Comparison of ENCODE assay signal across 8 cellular contexts in genomic region chr12:120710805-120711296, GRCh38. TPM values are rescaled to one million over a fixed set of nuclear protein-coding genes. Genes with fewer than 3 reads are reported as not detected.
DNase-seq lines count a peak whose midpoint lies in the region; ATAC-seq and TF ChIP-seq lines count a peak whose summit lies in the region.

No MANE protein-coding gene starts in this region.

- H3K4me3 ChIP-seq in HL-60 (replicated peaks; ENCODE audit: insufficient read depth, low read length) (peak overlapping the region; percentile 74), fibroblast of lung (replicated peaks in 1 of 4; ENCODE audit: control extremely low read depth in 1 of 4, insufficient read depth in 1 of 4, low read depth in 3 of 4, low read length in 4 of 4) (peak overlapping the region; percentile 70 to 92 (median 80)), neural progenitor cell (peak overlapping the region; percentile 100)

- H3K79me2 ChIP-seq in fibroblast of lung (ENCODE audit: control insufficient read depth, insufficient read depth, low read length) (peaks cover 19% of the 10 kb centered on the region), neural progenitor cell (ENCODE audit: low read depth) (peaks cover 49% of the 10 kb centered on the region)

- H3K4me1 ChIP-seq in fibroblast of lung (ENCODE audit: control insufficient read depth, extremely low read depth, insufficient read depth, low read length) = peaks cover 11% of the 10 kb centered on the region
- peaks cover 20% of the 10 kb centered on the region for H3K4me1 ChIP-seq in neural progenitor cell

- H3K9ac ChIP-seq in fibroblast of lung (ENCODE audit: insufficient read depth, low read length) = peak overlapping the region; percentile 82
- H3K9ac ChIP-seq in neural progenitor cell = peak overlapping the region; percentile 90

- peak overlapping the region; percentile 79 for H3K27ac Mint-ChIP-seq in activated CD8-positive, alpha-beta T cell treated with anti-CD3 and anti-CD28 coated beads, Interleukin-2, amount 10 ng/mL, durations not matched to agents 7 days and 5 days
- H3K27ac Mint-ChIP-seq in neural progenitor cell = peak overlapping the region; percentile 47

- peaks cover 4% of the 10 kb centered on the region for H3K36me3 ChIP-seq in fibroblast of lung (ENCODE audit: control insufficient read depth, insufficient read depth, low read length)
- H3K36me3 ChIP-seq in neural progenitor cell = no peaks in the 10 kb centered on the region

- H3K4me1 Mint-ChIP-seq in activated CD8-positive, alpha-beta T cell treated with anti-CD3 and anti-CD28 coated beads, Interleukin-2, amount 10 ng/mL, durations not matched to agents 7 days and 5 days (ENCODE audit: low read depth) = peaks cover 37% of the 10 kb centered on the region
- peaks cover 26% of the 10 kb centered on the region for H3K4me1 Mint-ChIP-seq in neural progenitor cell

- H3K27me3 Mint-ChIP-seq in activated CD8-positive, alpha-beta T cell treated with anti-CD3 and anti-CD28 coated beads, Interleukin-2, amount 10 ng/mL, durations not matched to agents 7 days and 5 days (ENCODE audit: low read depth) = no peaks in the 10 kb centered on the region
- peaks cover 3% of the 10 kb centered on the region for H3K27me3 Mint-ChIP-seq in neural progenitor cell (ENCODE audit: insufficient read depth, low read depth)

- H2AFZ ChIP-seq in fibroblast of lung (ENCODE audit: low read length) (peak overlapping the region; percentile 17), neural progenitor cell (replicated peaks) (peak overlapping the region; percentile 95)

- H3K9me3 ChIP-seq in fibroblast of lung (ENCODE audit: control insufficient read depth, insufficient read depth, low read depth, low read length) (no peaks in the 10 kb centered on the region), neural progenitor cell (ENCODE audit: low read depth) (no peaks in the 10 kb centered on the region)

- peak; percentile 42 for ATAC-seq in activated CD8-positive, alpha-beta T cell treated with anti-CD3 and anti-CD28 coated beads, Interleukin-2, amount 10 ng/mL, durations not matched to agents 7 days and 5 days
- ATAC-seq in HG03097 (IDR thresholded peaks at IDR 0.05; ENCODE audit: low FRiP score, unreplicated experiment) = no peak

- H3K9me3 Mint-ChIP-seq in activated CD8-positive, alpha-beta T cell treated with anti-CD3 and anti-CD28 coated beads, Interleukin-2, amount 10 ng/mL, durations not matched to agents 7 days and 5 days (ENCODE audit: insufficient read depth) = no peaks in the 10 kb centered on the region
- no peaks in the 10 kb centered on the region for H3K9me3 Mint-ChIP-seq in neural progenitor cell

- POLR2A ChIA-PET in activated CD8-positive, alpha-beta T cell treated with anti-CD3 and anti-CD28 coated beads, Interleukin-2, amount 10 ng/mL, durations not matched to agents 7 days and 5 days (lab: Charles Lee) = interaction anchor here (1.0 to 1.6 kb wide), 4 partner anchors 9 to 28 kb away, joined by 3 to 6 read pairs (median 4); no protein-coding TSS in a partner anchor

- CTCF ChIA-PET in activated CD8-positive, alpha-beta T cell treated with anti-CD3 and anti-CD28 coated beads, Interleukin-2, amount 10 ng/mL, durations not matched to agents 7 days and 5 days (lab: Charles Lee) = interaction anchor here (1.4 to 5.5 kb wide), 7 partner anchors 8 to 261 kb away, joined by 4 to 55 read pairs (median 9); partner anchors contain the start of gene MLEC

- TF ChIP-seq CTCF in HL-60 (IDR thresholded peaks at IDR 0.05; ENCODE audit: insufficient read depth, low read length) (no peak), fibroblast of lung (conservative IDR thresholded peaks at IDR 0.05 in 1 of 2, IDR thresholded peaks at IDR 0.05 in 1 of 2; ENCODE audit: low read depth in 1 of 2, low read length in 2 of 2) (no peak), neural progenitor cell (IDR thresholded peaks at IDR 0.05) (no peak)

- peaks cover 14% of the 10 kb centered on the region for H3F3A ChIP-seq in neural progenitor cell (ENCODE audit: low read depth)

- peak; percentile 30 for DNase-seq in AG20443 (ENCODE audit: low spot score)
- DNase-seq in GM19238 (ENCODE audit: insufficient read length, low spot score) = peak; percentile 49
- DNase-seq in HL-60 (ENCODE audit: low read depth in 1 of 2, low spot score in 1 of 2) = no peak
- DNase-seq in activated CD8-positive, alpha-beta T cell treated with anti-CD3 and anti-CD28 coated beads, Interleukin-2, amount 10 ng/mL, durations not matched to agents 7 days and 5 days = peak; percentile 34
- DNase-seq in fibroblast of lung (ENCODE audit: low read depth in 2 of 2) = peak in 1 of 2 donors; percentile 11
- peak; percentile 65 for DNase-seq in neural progenitor cell (ENCODE audit: low spot score)
- DNase-seq in NCI-H510A treated with DMSO at 0.1 percent for 48 hours (lab: John Stamatoyannopoulos, UW) = no peak

- no peaks in the 10 kb centered on the region for H3K27me3 ChIP-seq in HL-60 (ENCODE audit: insufficient read depth, poor library complexity, severe bottlenecking)
- no peaks in the 10 kb centered on the region for H3K27me3 ChIP-seq in fibroblast of lung (ENCODE audit: control insufficient read depth, insufficient read depth, low read length)
- no peaks in the 10 kb centered on the region for H3K27me3 ChIP-seq in neural progenitor cell

- H3K4me3 Mint-ChIP-seq in activated CD8-positive, alpha-beta T cell treated with anti-CD3 and anti-CD28 coated beads, Interleukin-2, amount 10 ng/mL, durations not matched to agents 7 days and 5 days = peak overlapping the region; percentile 87
- H3K4me3 Mint-ChIP-seq in neural progenitor cell = peak overlapping the region; percentile 89

- H4K20me1 ChIP-seq in fibroblast of lung (ENCODE audit: control insufficient read depth, extremely low read depth, insufficient read depth, low read length) (no peaks in the 10 kb centered on the region), neural progenitor cell (ENCODE audit: low read depth) (peaks cover 47% of the 10 kb centered on the region)

- H3K4me2 ChIP-seq in fibroblast of lung (ENCODE audit: extremely low read depth, insufficient read depth, low read length) = peak overlapping the region; percentile 95
- H3K4me2 ChIP-seq in neural progenitor cell = peak overlapping the region; percentile 100

- peaks cover 17% of the 10 kb centered on the region for H3K36me3 Mint-ChIP-seq in activated CD8-positive, alpha-beta T cell treated with anti-CD3 and anti-CD28 coated beads, Interleukin-2, amount 10 ng/mL, durations not matched to agents 7 days and 5 days (ENCODE audit: low read depth)
- H3K36me3 Mint-ChIP-seq in neural progenitor cell = peaks cover 11% of the 10 kb centered on the region

- H3K27ac ChIP-seq in HL-60 (replicated peaks) (peak overlapping the region; percentile 53), fibroblast of lung (ENCODE audit: insufficient read depth, low read length) (peak overlapping the region; percentile 76), neural progenitor cell (no peak overlapping the region)

RNA-seq across cellular contexts. Expression of gene UNC119B, which starts 0.6 kb away (rescaled TPM):
- total RNA-seq in activated CD8-positive, alpha-beta T cell treated with anti-CD3 and anti-CD28 coated beads, Interleukin-2, amount 10 ng/mL, durations not matched to agents 7 days and 5 days = 10 to 100 TPM; 18.5 to 18.9 TPM
- total RNA-seq in fibroblast of lung (22.9 and 29.1 TPM in 2 replicates), neural progenitor cell (ENCODE audit: low replicate concordance) (58.4 and 58.9 TPM in 2 replicates)
- polyA plus RNA-seq in fibroblast of lung = 29.1 and 31.2 TPM in 2 replicates
- 19.5 and 21.1 TPM in 2 replicates for polyA plus RNA-seq in fibroblast of lung (2012)
- 14.9 and 26.1 TPM in 2 replicates for polyA minus RNA-seq in fibroblast of lung (ENCODE audit: low replicate concordance)

RNA-seq across cellular contexts. Expression of gene ACADS, which starts 14.8 kb away (rescaled TPM):
- 10 to 100 TPM; 18.6 to 19.1 TPM for total RNA-seq in activated CD8-positive, alpha-beta T cell treated with anti-CD3 and anti-CD28 coated beads, Interleukin-2, amount 10 ng/mL, durations not matched to agents 7 days and 5 days
- 14.1 and 15.9 TPM in 2 replicates for total RNA-seq in fibroblast of lung
- polyA plus RNA-seq in fibroblast of lung = 4.2 and 4.5 TPM in 2 replicates
- polyA plus RNA-seq in fibroblast of lung (2012) = 7.0 and 7.9 TPM in 2 replicates
- polyA minus RNA-seq in fibroblast of lung (ENCODE audit: low replicate concordance) = 2.9 and 4.8 TPM in 2 replicates
- total RNA-seq in neural progenitor cell (ENCODE audit: low replicate concordance) = 0.88 and 4.2 TPM in 2 replicates

RNA-seq across cellular contexts. Expression of gene MLEC, which starts 23.9 kb away (rescaled TPM):
- total RNA-seq in activated CD8-positive, alpha-beta T cell treated with anti-CD3 and anti-CD28 coated beads, Interleukin-2, amount 10 ng/mL, durations not matched to agents 7 days and 5 days = 100 to 1,000 TPM in 1 of 2 experiments, 10 to 100 TPM in 1; 95.0 to 102 TPM
- total RNA-seq in fibroblast of lung (90.1 and 120 TPM in 2 replicates), neural progenitor cell (ENCODE audit: low replicate concordance) (94.7 and 100 TPM in 2 replicates)
- 56.4 and 66.1 TPM in 2 replicates for polyA plus RNA-seq in fibroblast of lung
- 78.1 and 80.1 TPM in 2 replicates for polyA plus RNA-seq in fibroblast of lung (2012)
- polyA minus RNA-seq in fibroblast of lung (ENCODE audit: low replicate concordance) = 86.3 and 126 TPM in 2 replicates

Comparison
In these comparisons a context has a peak if more than half of its experiments do, and no peak if none do; other contexts are left out.
1. DNase-seq: peak in AG20443 (single experiment), GM19238 (single experiment), activated CD8-positive, alpha-beta T cell treated with anti-CD3 and anti-CD28 coated beads, Interleukin-2, amount 10 ng/mL, durations not matched to agents 7 days and 5 days (single experiment) and neural progenitor cell (single experiment); none in HL-60 (0 of 2) and NCI-H510A treated with DMSO at 0.1 percent for 48 hours (single experiment).
2. Peak in every context shown above with its lines, with median percentiles within 50 percentile points of each other: H3K4me3 ChIP-seq.